In genomic region chr20:43460172-43460829, GRCh38 we compare ENCODE assay signal across 14 cellular contexts. TPM values are rescaled to one million over a fixed set of nuclear protein-coding genes. Genes with fewer than 3 reads are reported as not detected.
DNase-seq lines count a peak whose midpoint lies in the region; ATAC-seq and TF ChIP-seq lines count a peak whose summit lies in the region.
"Had no signal": no experiment of that assay in that cellular context is flagged by ENCODE, and none has a peak within 500 bp of the region (broad histone marks: within the 10 kb centered on the region; RNA-seq: fewer than 3 reads in every experiment).

No MANE protein-coding gene starts in this region.

- peaks cover 55% of the 10 kb centered on the region for H3K36me3 ChIP-seq in CD4-positive, alpha-beta memory T cell (ENCODE audit: insufficient read depth, low read length)
- H3K36me3 ChIP-seq in body of pancreas (replicated peaks in 1 of 2; ENCODE audit: insufficient read depth in 1 of 2, low read depth in 2 of 2) = peaks cover 11 to 24% of the 10 kb centered on the region in 2 donors

- no peaks in the 10 kb centered on the region for H3K9me3 ChIP-seq in CD4-positive, alpha-beta memory T cell (ENCODE audit: control insufficient read depth in 1 of 2, low read length in 2 of 2)
- H3K9me3 ChIP-seq in body of pancreas = no peaks in the 10 kb centered on the region

- peak overlapping the region in 4 of 7 donors; percentile 36 to 93 (median 82) for H3K27ac Mint-ChIP-seq in CD4-positive, alpha-beta memory T cell
- H3K27ac Mint-ChIP-seq in activated CD4-positive, alpha-beta memory T cell treated with anti-CD3 and anti-CD28 coated beads, Interleukin-2, amount 10 ng/mL, durations not matched to agents 7 days and 5 days = no peak overlapping the region
- H3K27ac Mint-ChIP-seq in immature natural killer cell = peak overlapping the region in 5 of 6 donors; percentile 7 to 83 (median 42)

- no peaks in the 10 kb centered on the region for H3K9me3 Mint-ChIP-seq in CD4-positive, alpha-beta memory T cell
- no peaks in the 10 kb centered on the region for H3K9me3 Mint-ChIP-seq in activated CD4-positive, alpha-beta memory T cell treated with anti-CD3 and anti-CD28 coated beads, Interleukin-2, amount 10 ng/mL, durations not matched to agents 7 days and 5 days
- peaks cover 0 to 2% (median 0%) of the 10 kb centered on the region in 6 donors for H3K9me3 Mint-ChIP-seq in immature natural killer cell

- H3K4me3 Mint-ChIP-seq in CD4-positive, alpha-beta memory T cell = peak overlapping the region in 6 of 8 donors; percentile 2 to 63 (median 46)
- peak overlapping the region; percentile 20 for H3K4me3 Mint-ChIP-seq in activated CD4-positive, alpha-beta memory T cell treated with anti-CD3 and anti-CD28 coated beads, Interleukin-2, amount 10 ng/mL, durations not matched to agents 7 days and 5 days
- peak overlapping the region in 3 of 5 donors; percentile 7 to 15 (median 11) for H3K4me3 Mint-ChIP-seq in immature natural killer cell

- peak overlapping the region; percentile 97; the same call in 1 of the 2 replicates for H3K27ac ChIP-seq in 22Rv1
- no peak overlapping the region for H3K27ac ChIP-seq in CD4-positive, alpha-beta memory T cell (ENCODE audit: low read depth, low read length)
- no peak overlapping the region for H3K27ac ChIP-seq in body of pancreas
- H3K27ac ChIP-seq: GM23248 had no signal

- CTCF ChIA-PET in CD4-positive, alpha-beta memory T cell (lab: Charles Lee; ENCODE audit: partially characterized antibody) = no interaction called here
- CTCF ChIA-PET in activated CD4-positive, alpha-beta memory T cell treated with anti-CD3 and anti-CD28 coated beads, Interleukin-2, amount 10 ng/mL, durations not matched to agents 7 days and 5 days (lab: Charles Lee) = interaction anchor here (0.5 kb wide), 1 partner anchor 117 kb away, joined by 3 read pairs; no protein-coding TSS in a partner anchor

- H3K36me3 Mint-ChIP-seq in CD4-positive, alpha-beta memory T cell = peaks cover 51 to 69% of the 10 kb centered on the region in 2 donors
- H3K36me3 Mint-ChIP-seq in activated CD4-positive, alpha-beta memory T cell treated with anti-CD3 and anti-CD28 coated beads, Interleukin-2, amount 10 ng/mL, durations not matched to agents 7 days and 5 days (ENCODE audit: low read depth) = peaks cover 59% of the 10 kb centered on the region
- H3K36me3 Mint-ChIP-seq in immature natural killer cell = peaks cover 4 to 51% (median 34%) of the 10 kb centered on the region in 3 donors

- POLR2A ChIA-PET in CD4-positive, alpha-beta memory T cell (lab: Charles Lee; ENCODE audit: partially characterized antibody) = no interaction called here
- POLR2A ChIA-PET in activated CD4-positive, alpha-beta memory T cell treated with anti-CD3 and anti-CD28 coated beads, Interleukin-2, amount 10 ng/mL, durations not matched to agents 7 days and 5 days (lab: Charles Lee) = no interaction called here

- WGBS in body of pancreas, 2 donors = 73 to 81% methylated on average over 23 of the region's 23 CpGs

- H3K4me1 ChIP-seq in CD4-positive, alpha-beta memory T cell (ENCODE audit: insufficient read depth, low read length) = peaks cover 36% of the 10 kb centered on the region
- peaks cover 53% of the 10 kb centered on the region for H3K4me1 ChIP-seq in body of pancreas

- DNase-seq in CD4-positive, alpha-beta memory T cell = no peak
- DNase-seq in activated CD4-positive, alpha-beta memory T cell treated with anti-CD3 and anti-CD28 coated beads, Interleukin-2, amount 10 ng/mL, durations not matched to agents 7 days and 5 days = no peak
- DNase-seq in immature natural killer cell (no peak), body of pancreas (no peak), NCI-H2171 treated with DMSO at 0.1 percent for 48 hours (lab: John Stamatoyannopoulos, UW) (no peak), NCI-H1092 treated with DMSO at 0.1 percent for 48 hours (lab: John Stamatoyannopoulos, UW) (no peak)
- no peak for DNase-seq in activated CD4-positive, CD25-positive, alpha-beta regulatory T cell (lab: John Stamatoyannopoulos, UW)
- DNase-seq: activated gamma-delta T cell, GM23248, Kasumi-1, NCI-H2107, SIG-M5 had no signal

- peaks cover 31 to 65% (median 36%) of the 10 kb centered on the region in 4 donors for H3K4me1 Mint-ChIP-seq in CD4-positive, alpha-beta memory T cell
- peaks cover 45% of the 10 kb centered on the region for H3K4me1 Mint-ChIP-seq in activated CD4-positive, alpha-beta memory T cell treated with anti-CD3 and anti-CD28 coated beads, Interleukin-2, amount 10 ng/mL, durations not matched to agents 7 days and 5 days
- H3K4me1 Mint-ChIP-seq in immature natural killer cell = peaks cover 42 to 70% of the 10 kb centered on the region in 2 donors

- TF ChIP-seq CTCF in 22Rv1 (IDR thresholded peaks at IDR 0.05) = no peak
- no peak for TF ChIP-seq CTCF in body of pancreas (IDR thresholded peaks at IDR 0.05)

- no peak for ATAC-seq in body of pancreas
- ATAC-seq: esophagus mucosa had no signal

- H3K27me3 Mint-ChIP-seq in CD4-positive, alpha-beta memory T cell = peaks cover 0 to under 1% of the 10 kb centered on the region in 2 donors
- H3K27me3 Mint-ChIP-seq in activated CD4-positive, alpha-beta memory T cell treated with anti-CD3 and anti-CD28 coated beads, Interleukin-2, amount 10 ng/mL, durations not matched to agents 7 days and 5 days = no peaks in the 10 kb centered on the region
- peaks cover 8 to 27% (median 23%) of the 10 kb centered on the region in 3 donors for H3K27me3 Mint-ChIP-seq in immature natural killer cell (ENCODE audit: low read depth in 3 of 3)

- H3K27me3 ChIP-seq in CD4-positive, alpha-beta memory T cell (ENCODE audit: insufficient read depth, low read length) = no peaks in the 10 kb centered on the region
- H3K27me3 ChIP-seq in body of pancreas = no peaks in the 10 kb centered on the region

- no peak overlapping the region for H3K4me3 ChIP-seq in CD4-positive, alpha-beta memory T cell (ENCODE audit: low read length in 2 of 2)
- no peak overlapping the region for H3K4me3 ChIP-seq in body of pancreas

- TF ChIP-seq POLR2A in body of pancreas (IDR thresholded peaks at IDR 0.05) = no peak

- intact Hi-C loops in CD4-positive, alpha-beta memory T cell (cut with micrococcal nuclease) = no loop called here
- intact Hi-C loops in body of pancreas (cut with DNase I) = no loop called here

RNA-seq across cellular contexts. Expression of gene SRSF6, which starts 2.6 kb away (rescaled TPM):
- total RNA-seq in CD4-positive, alpha-beta memory T cell = 100 to 1,000 TPM; 175 to 186 TPM
- polyA plus RNA-seq in CD4-positive, alpha-beta memory T cell = 10 to 100 TPM; 30.6 to 47.1 TPM
- 100 to 1,000 TPM; 106 to 109 TPM for total RNA-seq in activated CD4-positive, alpha-beta memory T cell treated with anti-CD3 and anti-CD28 coated beads, Interleukin-2, amount 10 ng/mL, durations not matched to agents 7 days and 5 days
- polyA plus RNA-seq in immature natural killer cell = 10 to 100 TPM; 18.7 to 43.7 (median 25.4) TPM
- 10 to 100 TPM; 58.4 to 90.6 TPM for total RNA-seq in body of pancreas

RNA-seq across cellular contexts. Expression of gene L3MBTL1, which starts 47.2 kb away (rescaled TPM):
- total RNA-seq in CD4-positive, alpha-beta memory T cell = 10 to 100 TPM; 18.3 to 22.5 TPM
- polyA plus RNA-seq in CD4-positive, alpha-beta memory T cell = 1 to 10 TPM; 1.3 to 1.4 TPM
- total RNA-seq in activated CD4-positive, alpha-beta memory T cell treated with anti-CD3 and anti-CD28 coated beads, Interleukin-2, amount 10 ng/mL, durations not matched to agents 7 days and 5 days = 1 to 10 TPM; 7.3 to 7.4 TPM
- 1 to 10 TPM in 1 of 3 donors, under 1 TPM in 1, not detected in 1; 0.91 to 1.8 TPM for polyA plus RNA-seq in immature natural killer cell
- total RNA-seq in body of pancreas = 10 to 100 TPM in 1 of 2 donors, 1 to 10 TPM in 1; 4.9 to 10.1 TPM
